In genomic region chr17:65029605-65030308, GRCh38 we compare ENCODE assay signal across 16 cellular contexts. TPM values are rescaled to one million over a fixed set of nuclear protein-coding genes. Genes with fewer than 3 reads are reported as not detected.
DNase-seq lines count a peak whose midpoint lies in the region; ATAC-seq, FAIRE-seq and TF ChIP-seq lines count a peak whose summit lies in the region.
"Had no signal": no experiment of that assay in that cellular context is flagged by ENCODE, and none has a peak within 500 bp of the region (broad histone marks: within the 10 kb centered on the region; RNA-seq: fewer than 3 reads in every experiment).

No MANE protein-coding gene starts in this region.

- H3K4me3 ChIP-seq in BLaER1 (no peak overlapping the region), Peyer's patch (no peak overlapping the region), breast epithelium (no peak overlapping the region)
- H3K4me3 ChIP-seq: cardiac muscle cell, hepatocyte, psoas muscle had no signal

- intact Hi-C loops in breast epithelium (cut with DNase I; ENCODE audit: low total_unique reads) = no loop called here

- H3K27ac ChIP-seq in BLaER1 (peak overlapping the region; percentile 30; the same call in 1 of the 2 replicates), Peyer's patch (peak overlapping the region in 3 of 4 donors; percentile 36 to 67 (median 38)), breast epithelium (no peak overlapping the region)
- H3K27ac ChIP-seq: cardiac muscle cell, epithelial cell of prostate, hepatocyte, psoas muscle had no signal

- H4K20me1 ChIP-seq in BLaER1 = peaks cover 98% of the 10 kb centered on the region

- DNase-seq in GM12891 (ENCODE audit: insufficient read length, low spot score) = no peak
- DNase-seq in Peyer's patch = no peak
- peak; percentile 32 for DNase-seq in left kidney (ENCODE audit: low read depth, low spot score)
- no peak for DNase-seq in DMS 273 (lab: John Stamatoyannopoulos, UW; ENCODE audit: unreplicated experiment)
- no peak for DNase-seq in omental fat pad (ENCODE audit: low spot score)
- DNase-seq in breast epithelium (ENCODE audit: low spot score in 2 of 2) = no peak
- DNase-seq: C1 segment of cervical spinal cord; NCI-H146; psoas muscle; stimulated activated CD4-positive, alpha-beta T cell treated with anti-CD3 and anti-CD28 coated beads, Interleukin-2, amount 100 ng/mL, for 24 hours; stimulated activated naive CD4-positive, alpha-beta T cell treated with Interleukin-2 at 50 U/mL for 16 hours had no signal

- peak overlapping the region; percentile 67 for H3K4me2 ChIP-seq in BLaER1
- H3K4me2 ChIP-seq: hepatocyte had no signal

- H3K4me1 ChIP-seq in BLaER1 = peaks cover 65% of the 10 kb centered on the region
- peaks cover 0 to 30% (median 5%) of the 10 kb centered on the region in 4 donors for H3K4me1 ChIP-seq in Peyer's patch
- H3K4me1 ChIP-seq in breast epithelium = no peaks in the 10 kb centered on the region

- H3K9ac ChIP-seq in BLaER1 = 0 out of 2 replicates have a peak overlapping the region, but pooled peaks have one; percentile 29

- TF ChIP-seq POLR2A in GM12891 (IDR thresholded peaks at IDR 0.05; ENCODE audit: low read depth, low read length) (no peak), Peyer's patch (IDR thresholded peaks at IDR 0.05) (no peak), breast epithelium (IDR thresholded peaks at IDR 0.05) (no peak)

- ATAC-seq in omental fat pad (ENCODE audit: low FRiP score) (no peak), GM21576 (IDR thresholded peaks at IDR 0.05; ENCODE audit: unreplicated experiment) (no peak)
- ATAC-seq: psoas muscle had no signal

- TF ChIP-seq CTCF in Peyer's patch (IDR thresholded peaks at IDR 0.05) (no peak), omental fat pad (IDR thresholded peaks at IDR 0.05) (no peak), breast epithelium (IDR thresholded peaks at IDR 0.05) (no peak)

- H3K36me3 ChIP-seq in BLaER1 (peaks cover 58% of the 10 kb centered on the region), Peyer's patch (no peaks in the 10 kb centered on the region), breast epithelium (no peaks in the 10 kb centered on the region)
- H3K36me3 ChIP-seq: cardiac muscle cell had no signal

- FAIRE-seq in GM12891 (lab: Jason Lieb, UNC) = peak; percentile 23

- H3K27me3 ChIP-seq in BLaER1 = no peaks in the 10 kb centered on the region
- H3K27me3 ChIP-seq in Peyer's patch = no peaks in the 10 kb centered on the region
- no peaks in the 10 kb centered on the region for H3K27me3 ChIP-seq in breast epithelium
- H3K27me3 ChIP-seq: cardiac muscle cell, hepatocyte had no signal

- H3K9me3 ChIP-seq in BLaER1 (peaks cover 3% of the 10 kb centered on the region; the same call in 1 of the 2 replicates), Peyer's patch (no peaks in the 10 kb centered on the region), breast epithelium (no peaks in the 10 kb centered on the region)
- H3K9me3 ChIP-seq: psoas muscle had no signal

TF ChIP-seq in GM12891, 5 proteins besides CTCF, POLR2A, EP300 and RAD21:
- TF ChIP-seq POU2F2 (IDR thresholded peaks at IDR 0.05; ENCODE audit: low read depth, low read length) (no peak), PAX5 (IDR thresholded peaks at IDR 0.05; ENCODE audit: insufficient read depth, low read length, severe bottlenecking) (no peak), SPI1 (IDR thresholded peaks at IDR 0.05; ENCODE audit: low read depth, low read length) (no peak), POLR2AphosphoS5 (IDR thresholded peaks at IDR 0.05; ENCODE audit: low read depth, low read length) (no peak), TAF1 (IDR thresholded peaks at IDR 0.05; ENCODE audit: low read depth, low read length) (no peak)
TF ChIP-seq in GM12891: peak in this region for 0.

RNA-seq across cellular contexts. Expression of gene GNA13, which starts 26.8 kb away (rescaled TPM):
- polyA plus RNA-seq in GM12891 (2012; ENCODE audit: low read depth, missing spikeins) = 19.4 TPM
- 10 to 100 TPM; 49.5 to 72.0 (median 63.6) TPM for total RNA-seq in Peyer's patch
- 10 to 100 TPM; 48.8 to 92.5 (median 63.3) TPM for total RNA-seq in omental fat pad
- 10 to 100 TPM; 42.9 to 74.6 (median 47.8) TPM for total RNA-seq in breast epithelium

Comparison
In these comparisons a context has a peak if more than half of its experiments do, and no peak if none do; other contexts are left out.
1. H3K27ac ChIP-seq: peak in BLaER1 (single experiment) and Peyer's patch (3 of 4); none in breast epithelium (0 of 2).